ENCODE assay signal across 21 cellular contexts in the genomic region with DNA sequence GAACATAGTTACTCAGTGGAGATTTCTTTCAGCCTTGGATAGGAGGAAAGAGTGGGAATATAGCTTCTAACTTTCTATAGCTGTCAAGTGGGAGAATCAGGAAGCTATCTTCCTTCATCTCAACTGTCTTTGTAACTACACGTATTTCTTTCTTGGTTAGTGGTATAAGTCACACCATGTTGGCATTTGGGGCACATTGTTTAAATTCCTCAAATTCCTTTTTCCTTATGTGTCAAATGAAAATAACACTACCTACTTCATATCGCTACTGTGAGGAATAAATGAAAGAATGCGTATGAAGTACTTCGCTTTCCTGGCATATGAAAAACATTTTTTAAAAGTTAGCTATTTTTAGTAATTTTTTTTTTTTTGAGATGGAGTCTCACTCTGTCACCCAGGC.
DNase-seq lines count a peak whose midpoint lies in the region; ATAC-seq, FAIRE-seq and TF ChIP-seq lines count a peak whose summit lies in the region.
"Had no signal": no experiment of that assay in that cellular context is flagged by ENCODE, and none has a peak within 500 bp of the region (broad histone marks: within the 10 kb centered on the region; RNA-seq: fewer than 3 reads in every experiment).

No MANE protein-coding gene starts in this region.

- intact Hi-C loops in pancreas (cut with DNase I): no loop called here

- DNase-seq in ELR (ENCODE audit: low read depth) (peak; percentile 28), RPMI7951 (ENCODE audit: low read depth) (peak; percentile 59), dermis blood vessel endothelial cell (peak; percentile 38), osteocyte (ENCODE audit: extremely low spot score, unreplicated experiment) (no peak), pancreas (no peak), NCI-H1436 (lab: John Stamatoyannopoulos, UW) (no peak), globus pallidus (ENCODE audit: low spot score) (no peak)
- no peak for DNase-seq in CD8-positive, alpha-beta memory T cell
- DNase-seq: Caco-2; central memory CD4-positive, alpha-beta T cell; effector CD4-positive, alpha-beta T cell; NCI-H2029 treated with DMSO at 0.1 percent for 48 hours; NCI-H510A; Right ventricle myocardium superior; small intestine; stimulated activated CD4-positive, alpha-beta T cell treated with anti-CD3 and anti-CD28 coated beads, Interleukin-4, amount 100 ng/mL, for 24 hours had no signal

- FAIRE-seq in pancreas (lab: Jason Lieb, UNC): no peak
- FAIRE-seq: G401.6, GM12878, islet of Langerhans, small intestine had no signal

- H3K4me1 Mint-ChIP-seq in osteocyte (ENCODE audit: unreplicated experiment): peaks cover 38% of the 10 kb centered on the region
- H3K4me1 Mint-ChIP-seq in CD8-positive, alpha-beta memory T cell: no peaks in the 10 kb centered on the region
- H3K4me1 Mint-ChIP-seq: memory B cell had no signal

- H3K27ac ChIP-seq in pancreas: no peak overlapping the region
- no peak overlapping the region for H3K27ac ChIP-seq in CD8-positive, alpha-beta memory T cell (ENCODE audit: low read depth, low read length)

- no peak for ATAC-seq in pancreas
- ATAC-seq: GM12878; natural killer cell treated with Interleukin-12 subunit alpha and Interleukin-12 subunit beta and Interleukin-15 and Interleukin-18, amount 100 ng/mL, for 72 hours had no signal

- H3K9me3 ChIP-seq in pancreas: no peaks in the 10 kb centered on the region
- H3K9me3 ChIP-seq in CD8-positive, alpha-beta memory T cell (ENCODE audit: low read length): no peaks in the 10 kb centered on the region
- H3K9me3 ChIP-seq: Caco-2 had no signal

- CTCF ChIA-PET in CD8-positive, alpha-beta memory T cell (lab: Charles Lee): no interaction called here

- no peak for TF ChIP-seq CTCF in osteocyte (IDR thresholded peaks at IDR 0.05)
- no peak for TF ChIP-seq CTCF in pancreas (IDR thresholded peaks at IDR 0.05)

- H3K27ac Mint-ChIP-seq in osteocyte (ENCODE audit: unreplicated experiment): peak overlapping the region; percentile 80
- no peak overlapping the region for H3K27ac Mint-ChIP-seq in CD8-positive, alpha-beta memory T cell
- H3K27ac Mint-ChIP-seq: memory B cell; natural killer cell treated with Interleukin-12 subunit alpha and Interleukin-12 subunit beta and Interleukin-15 and Interleukin-18, amount 100 ng/mL, for 72 hours had no signal

- H3K4me3 ChIP-seq in pancreas: no peak overlapping the region
- no peak overlapping the region for H3K4me3 ChIP-seq in CD8-positive, alpha-beta memory T cell (ENCODE audit: low read length)
- H3K4me3 ChIP-seq: GM12878 had no signal

- H3K9me3 Mint-ChIP-seq in osteocyte (ENCODE audit: unreplicated experiment): no peaks in the 10 kb centered on the region
- peaks cover 0 to 17% (median 7%) of the 10 kb centered on the region in 5 donors for H3K9me3 Mint-ChIP-seq in CD8-positive, alpha-beta memory T cell

- no peaks in the 10 kb centered on the region for H3K36me3 ChIP-seq in pancreas
- H3K36me3 ChIP-seq in CD8-positive, alpha-beta memory T cell (ENCODE audit: insufficient read depth, low read length): no peaks in the 10 kb centered on the region

- H3K4me3 Mint-ChIP-seq in osteocyte (ENCODE audit: unreplicated experiment): no peak overlapping the region
- no peak overlapping the region for H3K4me3 Mint-ChIP-seq in CD8-positive, alpha-beta memory T cell
- H3K4me3 Mint-ChIP-seq: memory B cell; natural killer cell treated with Interleukin-12 subunit alpha and Interleukin-12 subunit beta and Interleukin-15 and Interleukin-18, amount 100 ng/mL, for 72 hours had no signal

- WGBS in pancreas, 2 donors: 82 to 83% methylated on average over 4 of the region's 4 CpGs

- no peaks in the 10 kb centered on the region for H3K27me3 Mint-ChIP-seq in osteocyte (ENCODE audit: unreplicated experiment)
- no peaks in the 10 kb centered on the region for H3K27me3 Mint-ChIP-seq in CD8-positive, alpha-beta memory T cell
- H3K27me3 Mint-ChIP-seq: memory B cell; natural killer cell treated with Interleukin-12 subunit alpha and Interleukin-12 subunit beta and Interleukin-15 and Interleukin-18, amount 100 ng/mL, for 72 hours had no signal

- POLR2A ChIA-PET in CD8-positive, alpha-beta memory T cell (lab: Charles Lee): no interaction called here

- H3K4me1 ChIP-seq in pancreas: no peaks in the 10 kb centered on the region
- H3K4me1 ChIP-seq in CD8-positive, alpha-beta memory T cell (ENCODE audit: insufficient read depth, low read length): no peaks in the 10 kb centered on the region
- H3K4me1 ChIP-seq: Caco-2 had no signal

- no peaks in the 10 kb centered on the region for H3K36me3 Mint-ChIP-seq in osteocyte (ENCODE audit: unreplicated experiment)
- H3K36me3 Mint-ChIP-seq in CD8-positive, alpha-beta memory T cell: no peaks in the 10 kb centered on the region
- H3K36me3 Mint-ChIP-seq: memory B cell had no signal

- no peaks in the 10 kb centered on the region for H3K27me3 ChIP-seq in pancreas
- H3K27me3 ChIP-seq in CD8-positive, alpha-beta memory T cell (ENCODE audit: insufficient read depth, low read length, poor library complexity, severe bottlenecking): no peaks in the 10 kb centered on the region

Comparison
In these comparisons a context has a peak if more than half of its experiments do, and no peak if none do; other contexts are left out.
1. DNase-seq: peak in ELR (single experiment), RPMI7951 (single experiment) and dermis blood vessel endothelial cell (single experiment); none in osteocyte (single experiment), pancreas (0 of 6), NCI-H1436 (single experiment), globus pallidus (single experiment) and CD8-positive, alpha-beta memory T cell (0 of 5).